ENCODE assay signal across 20 cellular contexts in genomic region chr4:25022741-25023140, GRCh38. TPM values are rescaled to one million over a fixed set of nuclear protein-coding genes. Genes with fewer than 3 reads are reported as not detected.
"Had no signal": no experiment of that assay in that cellular context is flagged by ENCODE, and none has a peak within 500 bp of the region (broad histone marks: within the 10 kb centered on the region; RNA-seq: fewer than 3 reads in every experiment).

No MANE protein-coding gene starts in this region.

- DNase-seq: colonic mucosa; dermis blood vessel endothelial cell; heart left ventricle; hippocampal formation; mammary epithelial cell; mucosa of descending colon; naive thymus-derived CD8-positive, alpha-beta T cell; ovary; right cardiac atrium; stimulated activated CD4-positive, alpha-beta T cell treated with anti-CD3 and anti-CD28 coated beads, Interleukin-4, amount 100 ng/mL, for 1 hour; stimulated activated CD8-positive, alpha-beta memory T cell treated with anti-CD3 and anti-CD28 coated beads, Interleukin-4, amount 100 ng/mL, for 48 hours; stimulated activated naive CD8-positive, alpha-beta T cell treated with anti-CD3 and anti-CD28 coated beads, Interleukin-15, Interleukin-2, amounts not matched to agents 100 U/mL and 50 U/mL, for 24 hours; thyroid gland had no signal

- H3K27ac ChIP-seq: colonic mucosa, heart left ventricle, ovary, suprapubic skin, thyroid gland had no signal

- H3K27me3 ChIP-seq: colonic mucosa, heart left ventricle, ovary, thyroid gland had no signal

- H3K4me1 ChIP-seq: colonic mucosa, heart left ventricle, suprapubic skin, thyroid gland had no signal

- H3K36me3 Mint-ChIP-seq: naive thymus-derived CD8-positive, alpha-beta T cell; stimulated activated effector memory CD8-positive, alpha-beta T cell treated with anti-CD3 and anti-CD28 coated beads, Interleukin-12 subunit alpha, Interleukin-12 subunit beta, amount 100 ng/mL, for 72 hours; type B pancreatic cell had no signal

- H3K36me3 ChIP-seq: colonic mucosa, ovary, suprapubic skin, thyroid gland had no signal

- H3K27ac Mint-ChIP-seq: progenitor cell of endocrine pancreas; stimulated activated effector memory CD8-positive, alpha-beta T cell treated with anti-CD3 and anti-CD28 coated beads, Interleukin-12 subunit alpha, Interleukin-12 subunit beta, amount 100 ng/mL, for 72 hours; type B pancreatic cell had no signal

- H3K9me3 Mint-ChIP-seq: neural crest cell; stimulated activated effector memory CD8-positive, alpha-beta T cell treated with anti-CD3 and anti-CD28 coated beads, Interleukin-12 subunit alpha, Interleukin-12 subunit beta, amount 100 ng/mL, for 72 hours; type B pancreatic cell had no signal

- H3K9me3 ChIP-seq: colonic mucosa, heart left ventricle, mucosa of descending colon, ovary, suprapubic skin, thyroid gland had no signal

- H3K4me3 ChIP-seq: colonic mucosa, heart left ventricle, mucosa of descending colon, ovary, suprapubic skin, thyroid gland had no signal

- ATAC-seq: left lobe of liver; mucosa of descending colon; naive thymus-derived CD8-positive, alpha-beta T cell; right cardiac atrium; stimulated activated naive CD8-positive, alpha-beta T cell treated with anti-CD3 and anti-CD28 coated beads, Interleukin-15, Interleukin-2, amounts not matched to agents 100 U/mL and 50 U/mL, for 24 hours had no signal

RNA-seq across cellular contexts. Expression of gene LGI2, which starts 8.0 kb away (rescaled TPM):
- total RNA-seq: dermis blood vessel endothelial cell; glomerular endothelial cell; mammary epithelial cell; naive thymus-derived CD8-positive, alpha-beta T cell had no signal
